In genomic region chr10:48511066-48511854, GRCh38 we compare ENCODE assay signal across 16 cellular contexts.
DNase-seq lines count a peak whose midpoint lies in the region; ATAC-seq and TF ChIP-seq lines count a peak whose summit lies in the region.
"Had no signal": no experiment of that assay in that cellular context is flagged by ENCODE, and none has a peak within 500 bp of the region (broad histone marks: within the 10 kb centered on the region; RNA-seq: fewer than 3 reads in every experiment).

No MANE protein-coding gene starts in this region.

- H3K36me3 ChIP-seq in OCI-LY3 (replicated peaks; ENCODE audit: low read depth, low read length) (no peaks in the 10 kb centered on the region), tibial artery (no peaks in the 10 kb centered on the region)
- H3K36me3 ChIP-seq: BE2C had no signal

- no peaks in the 10 kb centered on the region for H4K20me1 ChIP-seq in OCI-LY3 (ENCODE audit: insufficient read depth, low read length)

- TF ChIP-seq CTCF in OCI-LY3 (IDR thresholded peaks at IDR 0.05; ENCODE audit: low read depth, low read length): no peak
- TF ChIP-seq CTCF in osteocyte (IDR thresholded peaks at IDR 0.05): no peak
- TF ChIP-seq CTCF in tibial artery (IDR thresholded peaks at IDR 0.05): no peak

- peaks cover 11% of the 10 kb centered on the region for H3K9me3 ChIP-seq in OCI-LY3 (ENCODE audit: insufficient read depth, low read length)
- peaks cover 0 to 8% (median 3%) of the 10 kb centered on the region in 3 donors for H3K9me3 ChIP-seq in tibial artery
- H3K9me3 ChIP-seq: BE2C had no signal

- no peaks in the 10 kb centered on the region for H3K36me3 Mint-ChIP-seq in osteocyte (ENCODE audit: unreplicated experiment)

- no peaks in the 10 kb centered on the region for H3K27me3 Mint-ChIP-seq in osteocyte (ENCODE audit: unreplicated experiment)

- H2AFZ ChIP-seq in OCI-LY3 (ENCODE audit: low read depth, low read length): no peak overlapping the region

- peak overlapping the region; percentile 13; the same call in 1 of the 2 replicates for H3K4me2 ChIP-seq in OCI-LY3 (ENCODE audit: low read length)

- peaks cover 17% of the 10 kb centered on the region for H3K4me1 Mint-ChIP-seq in osteocyte (ENCODE audit: unreplicated experiment)

- H3K4me3 ChIP-seq in OCI-LY3 (ENCODE audit: low read length): no peak overlapping the region
- H3K4me3 ChIP-seq in tibial artery: no peak overlapping the region

- DNase-seq in ecto neural progenitor cell (ENCODE audit: low spot score) (peak; percentile 32), osteocyte (ENCODE audit: extremely low spot score, unreplicated experiment) (peak; percentile 68), tibial artery (no peak), NCI-H1694 (lab: John Stamatoyannopoulos, UW) (no peak)
- no peak for DNase-seq in stimulated activated CD4-positive, alpha-beta T cell treated with anti-CD3 and anti-CD28 coated beads, Interleukin-4, amount 100 ng/mL, for 4 hours
- DNase-seq: BE2C, DMS 273 treated with DMSO at 0.1 percent for 48 hours, NCI-H1417, NCI-H2029, NCI-H2171, NCI-H446, NCI-H69, SHP77 treated with DMSO at 0.1 percent for 48 hours had no signal

- no peak for ATAC-seq in GM18519 (IDR thresholded peaks at IDR 0.05; ENCODE audit: low FRiP score, unreplicated experiment)
- ATAC-seq: SK-N-SH treated with all-trans-retinoic acid at 6 μM for 48 hours had no signal

- no peak overlapping the region for H3K27ac Mint-ChIP-seq in osteocyte (ENCODE audit: unreplicated experiment)

- intact Hi-C loops in tibial artery (cut with DNase I; ENCODE audit: low total_unique reads): no loop called here

- H3K9me3 Mint-ChIP-seq in osteocyte (ENCODE audit: unreplicated experiment): peaks cover 18% of the 10 kb centered on the region

- no peaks in the 10 kb centered on the region for H3K79me2 ChIP-seq in OCI-LY3 (ENCODE audit: low read length)

- H3K27me3 ChIP-seq in OCI-LY3 (ENCODE audit: low read depth, low read length) (no peaks in the 10 kb centered on the region), tibial artery (no peaks in the 10 kb centered on the region)
- H3K27me3 ChIP-seq: BE2C had no signal

- H3K27ac ChIP-seq in OCI-LY3 (ENCODE audit: low read length) (no peak overlapping the region), tibial artery (no peak overlapping the region)

- peaks cover 17% of the 10 kb centered on the region for H3K4me1 ChIP-seq in OCI-LY3 (ENCODE audit: low read length)
- H3K4me1 ChIP-seq in tibial artery: no peaks in the 10 kb centered on the region
- H3K4me1 ChIP-seq: BE2C had no signal

- no peak overlapping the region for H3K9ac ChIP-seq in OCI-LY3 (ENCODE audit: low read length)

- H3K4me3 Mint-ChIP-seq in osteocyte (ENCODE audit: unreplicated experiment): no peak overlapping the region

Comparison
In these comparisons a context has a peak if more than half of its experiments do, and no peak if none do; other contexts are left out.
1. DNase-seq: peak in ecto neural progenitor cell (single experiment) and osteocyte (single experiment); none in tibial artery (0 of 2), stimulated activated CD4-positive, alpha-beta T cell treated with anti-CD3 and anti-CD28 coated beads, Interleukin-4, amount 100 ng/mL, for 4 hours (0 of 2) and NCI-H1694 (single experiment).